Comparison of ENCODE assay signal across 13 cellular contexts in the genomic region with DNA sequence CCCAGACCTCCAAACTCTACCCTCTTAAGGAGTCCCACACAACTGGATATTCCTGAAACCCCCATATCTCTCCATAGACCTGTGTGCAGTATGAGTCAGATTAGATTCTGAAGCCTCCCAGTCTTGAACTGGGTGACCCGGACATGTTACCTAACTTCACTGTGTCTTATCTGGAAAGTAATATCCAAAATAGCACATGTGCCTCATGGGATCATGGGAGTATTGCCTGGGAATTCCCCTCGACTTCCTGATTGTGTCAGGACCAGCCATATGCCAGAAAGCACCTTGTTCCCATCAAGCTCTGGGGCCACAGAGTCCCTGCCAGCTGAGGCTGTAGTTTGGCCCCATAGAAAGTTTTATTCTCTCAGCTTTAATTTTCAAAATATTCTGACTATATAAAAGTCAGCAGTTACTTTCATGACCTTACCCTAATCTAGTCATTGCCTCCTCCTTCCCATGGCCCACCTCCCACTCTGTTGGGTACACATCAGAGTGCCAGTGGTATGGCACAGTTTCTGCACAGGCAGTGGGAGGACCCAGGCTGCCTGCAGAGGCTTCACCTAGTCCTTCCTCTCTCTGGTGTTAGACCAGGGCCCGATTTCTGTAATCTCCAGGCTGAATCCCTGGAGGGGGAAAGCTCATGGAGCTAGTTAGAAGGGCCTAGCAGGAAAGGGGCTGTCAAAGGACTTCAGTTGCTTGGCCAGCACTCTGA. TPM values are rescaled to one million over a fixed set of nuclear protein-coding genes. Genes with fewer than 3 reads are reported as not detected.
A peak's percentile ranks its signal among the peaks of the same experiment; 100 is the strongest.
DNase-seq lines count a peak whose midpoint lies in the region; ATAC-seq and TF ChIP-seq lines count a peak whose summit lies in the region.
"Had no signal": no experiment of that assay in that cellular context is flagged by ENCODE, and none has a peak within 500 bp of the region (broad histone marks: within the 10 kb centered on the region; RNA-seq: fewer than 3 reads in every experiment).

No MANE protein-coding gene starts in this region.

- H2BK5ac ChIP-seq in trophoblast cell (ENCODE audit: low read depth, low read length, poor library complexity), result no peak overlapping the region

- H3K9me3 Mint-ChIP-seq in Caco-2 (ENCODE audit: unreplicated experiment), result no peaks in the 10 kb centered on the region
- H3K9me3 Mint-ChIP-seq in activated T-helper 17 cell treated with anti-CD3 and anti-CD28 coated beads, Interleukin-2, amount 50 U/mL, for 72 hours, result no peaks in the 10 kb centered on the region
- no peaks in the 10 kb centered on the region for H3K9me3 Mint-ChIP-seq in CD8-positive, alpha-beta T cell
- H3K9me3 Mint-ChIP-seq: activated CD4-positive, alpha-beta T cell treated with anti-CD3 and anti-CD28 coated beads, Interleukin-2, amount 10 ng/mL, durations not matched to agents 24 days and 14 days; activated naive CD4-positive, alpha-beta T cell treated with anti-CD3 and anti-CD28 coated beads, Interleukin-2, amount 10 ng/mL, durations not matched to agents 7 days and 5 days; effector memory CD8-positive, alpha-beta T cell had no signal

- no TSS peak for BruUV-seq in Caco-2 (replicated peaks; lab: Mats Ljungman, UMichigan)

- H3K18ac ChIP-seq in trophoblast cell (ENCODE audit: low read length), result no peak overlapping the region

- H3K27ac Mint-ChIP-seq in Caco-2 (ENCODE audit: unreplicated experiment), result peak overlapping the region; percentile 79
- peak overlapping the region; percentile 36 for H3K27ac Mint-ChIP-seq in activated T-helper 17 cell treated with anti-CD3 and anti-CD28 coated beads, Interleukin-2, amount 50 U/mL, for 72 hours
- no peak overlapping the region for H3K27ac Mint-ChIP-seq in CD8-positive, alpha-beta T cell
- H3K27ac Mint-ChIP-seq: activated CD4-positive, alpha-beta T cell treated with anti-CD3 and anti-CD28 coated beads, Interleukin-2, amount 10 ng/mL, durations not matched to agents 24 days and 14 days; activated naive CD4-positive, alpha-beta T cell treated with anti-CD3 and anti-CD28 coated beads, Interleukin-2, amount 10 ng/mL, durations not matched to agents 7 days and 5 days; effector memory CD8-positive, alpha-beta T cell had no signal

- H3K9me3 ChIP-seq in Caco-2, result no peaks in the 10 kb centered on the region
- H3K9me3 ChIP-seq in trophoblast cell (ENCODE audit: insufficient read depth, low read depth, low read length), result no peaks in the 10 kb centered on the region
- no peaks in the 10 kb centered on the region for H3K9me3 ChIP-seq in CD8-positive, alpha-beta T cell (ENCODE audit: low read length)

- no peak overlapping the region for H2BK12ac ChIP-seq in trophoblast cell (ENCODE audit: low read length)

- H3K79me2 ChIP-seq in trophoblast cell (ENCODE audit: control insufficient read depth, insufficient read depth, low read length, poor library complexity), result peaks cover 2% of the 10 kb centered on the region

- H3K4me3 Mint-ChIP-seq in Caco-2 (ENCODE audit: unreplicated experiment), result no peak overlapping the region
- no peak overlapping the region for H3K4me3 Mint-ChIP-seq in activated T-helper 17 cell treated with anti-CD3 and anti-CD28 coated beads, Interleukin-2, amount 50 U/mL, for 72 hours
- H3K4me3 Mint-ChIP-seq in CD8-positive, alpha-beta T cell, result no peak overlapping the region
- H3K4me3 Mint-ChIP-seq: activated CD4-positive, alpha-beta T cell treated with anti-CD3 and anti-CD28 coated beads, Interleukin-2, amount 10 ng/mL, durations not matched to agents 24 days and 14 days; activated naive CD4-positive, alpha-beta T cell treated with anti-CD3 and anti-CD28 coated beads, Interleukin-2, amount 10 ng/mL, durations not matched to agents 7 days and 5 days; effector memory CD8-positive, alpha-beta T cell had no signal

- H3K4me1 Mint-ChIP-seq in Caco-2 (ENCODE audit: low read depth, unreplicated experiment), result peaks cover 26% of the 10 kb centered on the region
- H3K4me1 Mint-ChIP-seq in activated T-helper 17 cell treated with anti-CD3 and anti-CD28 coated beads, Interleukin-2, amount 50 U/mL, for 72 hours, result no peaks in the 10 kb centered on the region
- no peaks in the 10 kb centered on the region for H3K4me1 Mint-ChIP-seq in CD8-positive, alpha-beta T cell (ENCODE audit: low read depth)
- H3K4me1 Mint-ChIP-seq: activated naive CD4-positive, alpha-beta T cell treated with anti-CD3 and anti-CD28 coated beads, Interleukin-2, amount 10 ng/mL, durations not matched to agents 7 days and 5 days had no signal

- H2AK5ac ChIP-seq in trophoblast cell (ENCODE audit: low read length), result no peak overlapping the region

- no peak overlapping the region for H3K14ac ChIP-seq in trophoblast cell (ENCODE audit: low read length)

- no peaks in the 10 kb centered on the region for H3K27me3 Mint-ChIP-seq in Caco-2 (ENCODE audit: insufficient read depth, unreplicated experiment)
- peaks cover 4% of the 10 kb centered on the region for H3K27me3 Mint-ChIP-seq in activated T-helper 17 cell treated with anti-CD3 and anti-CD28 coated beads, Interleukin-2, amount 50 U/mL, for 72 hours
- peaks cover 5% of the 10 kb centered on the region for H3K27me3 Mint-ChIP-seq in CD8-positive, alpha-beta T cell (ENCODE audit: low read depth)

- H3K36me3 ChIP-seq in Caco-2 (ENCODE audit: control insufficient read depth, insufficient read depth, low read length) (no peaks in the 10 kb centered on the region), trophoblast cell (ENCODE audit: control insufficient read depth in 1 of 2, insufficient read depth in 2 of 2, low read length in 2 of 2) (no peaks in the 10 kb centered on the region)
- H3K36me3 ChIP-seq in CD8-positive, alpha-beta T cell (ENCODE audit: insufficient read depth, low read length), result no peaks in the 10 kb centered on the region

- no peak overlapping the region for H3K9ac ChIP-seq in trophoblast cell (ENCODE audit: low read length)

- POLR2A ChIA-PET in Caco-2 (lab: Charles Lee), result no interaction called here
- POLR2A ChIA-PET in CD8-positive, alpha-beta T cell (lab: Charles Lee), result no interaction called here

- intact Hi-C loops in Caco-2 (cut with micrococcal nuclease; ENCODE audit: unreplicated experiment), result no loop called here
- intact Hi-C loops in CD8-positive, alpha-beta T cell (cut with DNase I, micrococcal nuclease), result no loop called here

- peak; percentile 29 for ATAC-seq in activated T-helper 17 cell treated with anti-CD3 and anti-CD28 coated beads, Interleukin-2, amount 50 U/mL, for 72 hours (replicated peaks)
- ATAC-seq in HG03139 (IDR thresholded peaks at IDR 0.05; ENCODE audit: unreplicated experiment), result no peak
- no peak for ATAC-seq in CD8-positive, alpha-beta T cell
- ATAC-seq: effector memory CD8-positive, alpha-beta T cell had no signal

- no peak overlapping the region for H2BK120ac ChIP-seq in trophoblast cell (ENCODE audit: insufficient read depth, low read length, poor library complexity)

- H3K4me3 ChIP-seq in Caco-2 (ENCODE audit: low read depth, low read length) (no peak overlapping the region), trophoblast cell (ENCODE audit: low read depth, low read length) (no peak overlapping the region)
- no peak overlapping the region for H3K4me3 ChIP-seq in CD8-positive, alpha-beta T cell (ENCODE audit: low read depth, low read length)

- TF ChIP-seq CTCF in Caco-2 (IDR thresholded peaks at IDR 0.05; ENCODE audit: insufficient read depth in 1 of 2, low read depth in 1 of 2, low read length in 1 of 2, severe bottlenecking in 1 of 2, unreplicated experiment in 1 of 2), result no peak
- TF ChIP-seq CTCF in CD8-positive, alpha-beta T cell (IDR thresholded peaks at IDR 0.05), result no peak

- no peaks in the 10 kb centered on the region for H3K36me3 Mint-ChIP-seq in Caco-2 (ENCODE audit: insufficient read depth, unreplicated experiment)
- no peaks in the 10 kb centered on the region for H3K36me3 Mint-ChIP-seq in activated T-helper 17 cell treated with anti-CD3 and anti-CD28 coated beads, Interleukin-2, amount 50 U/mL, for 72 hours (ENCODE audit: low read depth)
- no peaks in the 10 kb centered on the region for H3K36me3 Mint-ChIP-seq in CD8-positive, alpha-beta T cell
- H3K36me3 Mint-ChIP-seq: activated naive CD4-positive, alpha-beta T cell treated with anti-CD3 and anti-CD28 coated beads, Interleukin-2, amount 10 ng/mL, durations not matched to agents 7 days and 5 days had no signal

- H3K27ac ChIP-seq in trophoblast cell (ENCODE audit: low read depth, low read length), result no peak overlapping the region
- no peak overlapping the region for H3K27ac ChIP-seq in CD8-positive, alpha-beta T cell (ENCODE audit: low read depth, low read length)
- H3K27ac ChIP-seq: HL-60 had no signal

- H3K27me3 ChIP-seq in Caco-2 (replicated peaks; ENCODE audit: control insufficient read depth, insufficient read depth, low read length) (no peaks in the 10 kb centered on the region), trophoblast cell (ENCODE audit: insufficient read depth, low read length) (no peaks in the 10 kb centered on the region)
- no peaks in the 10 kb centered on the region for H3K27me3 ChIP-seq in CD8-positive, alpha-beta T cell (ENCODE audit: insufficient read depth, low read length)

- H4K12ac ChIP-seq in trophoblast cell (ENCODE audit: low read depth, low read length), result no peak overlapping the region

- H3K4me1 ChIP-seq in Caco-2 (peaks cover 27% of the 10 kb centered on the region), trophoblast cell (ENCODE audit: control insufficient read depth in 1 of 2, insufficient read depth in 2 of 2, low read length in 2 of 2) (peaks cover 8 to 9% of the 10 kb centered on the region in 2 experiments)
- H3K4me1 ChIP-seq in CD8-positive, alpha-beta T cell (ENCODE audit: insufficient read depth, low read length), result no peaks in the 10 kb centered on the region

- H3K79me1 ChIP-seq in trophoblast cell (ENCODE audit: low read length), result no peaks in the 10 kb centered on the region

- no peak for DNase-seq in Caco-2
- peak; percentile 20 for DNase-seq in glomerular visceral epithelial cell (ENCODE audit: extremely low spot score)
- DNase-seq in trophoblast cell, result peak; percentile 78 to 81
- no peak for DNase-seq in stimulated activated CD8-positive, alpha-beta memory T cell treated with anti-CD3 and anti-CD28 coated beads, Interleukin-4, amount 100 ng/mL, for 48 hours
- no peak for DNase-seq in CD8-positive, alpha-beta T cell
- no peak for DNase-seq in stimulated activated CD4-positive, alpha-beta T cell treated with anti-CD3 and anti-CD28 coated beads, Interleukin-4, amount 100 ng/mL, for 4 hours
- DNase-seq: activated CD4-positive, alpha-beta T cell treated with anti-CD3 and anti-CD28 coated beads, Interleukin-2, amount 10 ng/mL, durations not matched to agents 24 days and 14 days; activated naive CD4-positive, alpha-beta T cell treated with anti-CD3 and anti-CD28 coated beads, Interleukin-2, amount 10 ng/mL, durations not matched to agents 7 days and 5 days; effector memory CD8-positive, alpha-beta T cell; occipital lobe had no signal

- H4K8ac ChIP-seq in trophoblast cell (ENCODE audit: low read depth, low read length), result no peak overlapping the region

- CTCF ChIA-PET in Caco-2 (lab: Charles Lee), result no interaction called here
- CTCF ChIA-PET in CD8-positive, alpha-beta T cell (lab: Charles Lee), result interaction anchor here (1.5 kb wide), 1 partner anchor 9 kb away, joined by 4 read pairs; no protein-coding TSS in a partner anchor

- no peak overlapping the region for H3K23ac ChIP-seq in trophoblast cell (ENCODE audit: low read length)

- H4K91ac ChIP-seq in trophoblast cell (ENCODE audit: low read depth, low read length), result no peak overlapping the region

- no peak overlapping the region for H3K4ac ChIP-seq in trophoblast cell (ENCODE audit: low read depth, low read length)

- no peak overlapping the region for H2AFZ ChIP-seq in trophoblast cell (ENCODE audit: insufficient read depth, low read length, poor library complexity)

- WGBS in trophoblast cell (ENCODE audit: extremely low coverage, insufficient coverage, insufficient read length), result no CpG with 5 or more reads among the region's 3 CpGs

- H3K4me2 ChIP-seq in trophoblast cell (ENCODE audit: low read length), result no peak overlapping the region

RNA-seq across cellular contexts. Expression of gene B4GALT1, which starts 19.5 kb away (rescaled TPM):
- 104 and 121 TPM in 2 replicates for total RNA-seq in Caco-2 (2022)
- total RNA-seq in activated T-helper 17 cell treated with anti-CD3 and anti-CD28 coated beads, Interleukin-2, amount 50 U/mL, for 72 hours, result 10 to 100 TPM; 45.4 to 57.9 TPM
- 119 and 122 TPM in 2 replicates for polyA plus RNA-seq in trophoblast cell (2013)
- 100 to 1,000 TPM; 139 to 140 TPM for total RNA-seq in CD8-positive, alpha-beta T cell

RNA-seq across cellular contexts. Expression of gene SPINK4, which starts 53.4 kb away (rescaled TPM):
- 0.97 and 2.1 TPM in 2 replicates for total RNA-seq in Caco-2 (2022)
- total RNA-seq in activated T-helper 17 cell treated with anti-CD3 and anti-CD28 coated beads, Interleukin-2, amount 50 U/mL, for 72 hours, result not detected
- not detected in 2 replicates for polyA plus RNA-seq in trophoblast cell (2013)
- not detected for total RNA-seq in CD8-positive, alpha-beta T cell
- total RNA-seq: activated CD4-positive, alpha-beta T cell treated with anti-CD3 and anti-CD28 coated beads, Interleukin-2, amount 10 ng/mL, durations not matched to agents 24 days and 14 days; occipital lobe had no signal

Comparison
In these comparisons a context has a peak if more than half of its experiments do, and no peak if none do; other contexts are left out.
1. DNase-seq: peak in glomerular visceral epithelial cell (single experiment) and trophoblast cell (2 of 2); none in Caco-2 (0 of 2), stimulated activated CD8-positive, alpha-beta memory T cell treated with anti-CD3 and anti-CD28 coated beads, Interleukin-4, amount 100 ng/mL, for 48 hours (single experiment), CD8-positive, alpha-beta T cell (0 of 7) and stimulated activated CD4-positive, alpha-beta T cell treated with anti-CD3 and anti-CD28 coated beads, Interleukin-4, amount 100 ng/mL, for 4 hours (0 of 2).